Comparison of ENCODE assay signal across 10 cellular contexts in genomic region chr11:350723-351255, GRCh38. TPM values are rescaled to one million over a fixed set of nuclear protein-coding genes. Genes with fewer than 3 reads are reported as not detected.
DNase-seq lines count a peak whose midpoint lies in the region; FAIRE-seq and TF ChIP-seq lines count a peak whose summit lies in the region.
"Had no signal": no experiment of that assay in that cellular context is flagged by ENCODE, and none has a peak within 500 bp of the region (broad histone marks: within the 10 kb centered on the region; RNA-seq: fewer than 3 reads in every experiment).

No MANE protein-coding gene starts in this region.

- intact Hi-C loops in mammary epithelial cell (cut with micrococcal nuclease): no loop called here

- in situ Hi-C loops in mammary epithelial cell (cut with MboI; ENCODE audit: low sequenced_read_pairs in 2 of 2): loop anchor here (10.0 kb wide), 2 partner anchors 46 to 116 kb away; partner anchors contain the start of genes IFITM2 (in 1 of the 2), PSMD13 (in 1 of the 2) and SIRT3 (in 1 of the 2)

- BruUV-seq in mammary epithelial cell (replicated peaks; lab: Mats Ljungman, UMichigan): no TSS peak

- H3K4me3 Mint-ChIP-seq in T-helper 2 cell treated with Interferon-gamma antibody and Interleukin-4, amounts not matched to agents 5 μg/mL and 100 μg/mL, for 36 hours: no peak overlapping the region

- FAIRE-seq in H54 (lab: Jason Lieb, UNC): no peak
- FAIRE-seq: A204.1 had no signal

- dilution Hi-C loops in mammary epithelial cell (cut with HindIII; ENCODE audit: low sequenced_read_pairs): no loop called here

- H3K27ac ChIP-seq in KMS-11 (no peak overlapping the region; the same call in 1 of the 2 replicates), mammary epithelial cell (ENCODE audit: insufficient read depth, low read depth, low read length) (no peak overlapping the region), skin epidermis (peak overlapping the region in 14 of 21 experiments; percentile 10 to 76 (median 38))

- DNase-seq in T-helper 2 cell treated with Interferon-gamma antibody and Interleukin-4, amounts not matched to agents 5 μg/mL and 100 μg/mL, for 36 hours (ENCODE audit: low spot score): no peak
- DNase-seq in T-helper 2 cell (no peak), mammary epithelial cell (peak; percentile 87), hepatic stellate cell (ENCODE audit: low spot score) (no peak), DMS 273 (lab: John Stamatoyannopoulos, UW; ENCODE audit: unreplicated experiment) (no peak), H54 (ENCODE audit: insufficient read length, low spot score) (no peak)
- DNase-seq: stimulated activated CD4-positive, alpha-beta T cell treated with anti-CD3 and anti-CD28 coated beads, Interleukin-4, amount 100 ng/mL, for 24 hours had no signal

- H3K27ac Mint-ChIP-seq in T-helper 2 cell treated with Interferon-gamma antibody and Interleukin-4, amounts not matched to agents 5 μg/mL and 100 μg/mL, for 36 hours: peak overlapping the region; percentile 46

- TF ChIP-seq CTCF in KMS-11 (conservative IDR thresholded peaks at IDR 0.05; ENCODE audit: low read depth, low read length) (no peak), mammary epithelial cell (conservative IDR thresholded peaks at IDR 0.05 in 1 of 2, IDR thresholded peaks at IDR 0.05 in 1 of 2; ENCODE audit: extremely low read depth in 1 of 2, insufficient read depth in 1 of 2, low read depth in 1 of 2, low read length in 2 of 2) (no peak)

- CTCF ChIA-PET in mammary epithelial cell (lab: Charles Lee; ENCODE audit: low non-redundant PET): no interaction called here

- 21% methylated on average over 14 of the region's 18 CpGs for WGBS in mammary epithelial cell (ENCODE audit: low coverage, missing lambda C conversion rate)

- peak overlapping the region; percentile 79 for H3K4me2 ChIP-seq in KMS-11
- H3K4me2 ChIP-seq in mammary epithelial cell (ENCODE audit: insufficient read depth, low read depth, low read length): peak overlapping the region; percentile 61

- H3K27me3 ChIP-seq in KMS-11 (ENCODE audit: insufficient read depth, low read depth) (peaks cover 66% of the 10 kb centered on the region), mammary epithelial cell (ENCODE audit: insufficient read depth, low read length) (no peaks in the 10 kb centered on the region)

- H2AFZ ChIP-seq in KMS-11 (ENCODE audit: low read depth): peak overlapping the region; percentile 33; the same call in 1 of the 2 replicates
- peak overlapping the region; percentile 78 for H2AFZ ChIP-seq in mammary epithelial cell (ENCODE audit: low read depth, low read length)

- H3K4me1 ChIP-seq in KMS-11 (ENCODE audit: low read depth, poor library complexity, severe bottlenecking): peaks cover 14% of the 10 kb centered on the region
- H3K4me1 ChIP-seq in mammary epithelial cell (ENCODE audit: insufficient read depth, low read length): peaks cover 22% of the 10 kb centered on the region

- H3K36me3 ChIP-seq in KMS-11 (ENCODE audit: insufficient read depth) (no peaks in the 10 kb centered on the region), mammary epithelial cell (ENCODE audit: insufficient read depth, low read length) (no peaks in the 10 kb centered on the region)

- H3K4me3 ChIP-seq in KMS-11 (IDR thresholded peaks at IDR 0.05; ENCODE audit: insufficient read depth, low read depth, low read length) (no peak overlapping the region), mammary epithelial cell (replicated peaks in 1 of 3; ENCODE audit: insufficient read depth in 1 of 3, low read depth in 2 of 3, low read length in 3 of 3) (no peak overlapping the region), skin epidermis (no peak overlapping the region)

- H4K20me1 ChIP-seq in KMS-11 (ENCODE audit: insufficient read depth) (no peaks in the 10 kb centered on the region), mammary epithelial cell (ENCODE audit: insufficient read depth, low read length) (no peaks in the 10 kb centered on the region)

- H3K36me3 Mint-ChIP-seq in T-helper 2 cell treated with Interferon-gamma antibody and Interleukin-4, amounts not matched to agents 5 μg/mL and 100 μg/mL, for 36 hours (ENCODE audit: low read depth): no peaks in the 10 kb centered on the region

- peaks cover 4% of the 10 kb centered on the region for H3K27me3 Mint-ChIP-seq in T-helper 2 cell treated with Interferon-gamma antibody and Interleukin-4, amounts not matched to agents 5 μg/mL and 100 μg/mL, for 36 hours (ENCODE audit: low read depth)

- no peaks in the 10 kb centered on the region for H3K9me3 Mint-ChIP-seq in T-helper 2 cell treated with Interferon-gamma antibody and Interleukin-4, amounts not matched to agents 5 μg/mL and 100 μg/mL, for 36 hours

- no peaks in the 10 kb centered on the region for H3K9me3 ChIP-seq in mammary epithelial cell (replicated peaks; ENCODE audit: insufficient read depth, low read length)

- no peak for TF ChIP-seq POLR2A in H54 (IDR thresholded peaks at IDR 0.05; ENCODE audit: low read depth, low read length)

- H3K79me2 ChIP-seq in KMS-11 (ENCODE audit: insufficient read depth, low read depth) (no peaks in the 10 kb centered on the region), mammary epithelial cell (ENCODE audit: insufficient read depth, low read length) (no peaks in the 10 kb centered on the region)

- H3K9ac ChIP-seq in KMS-11: no peak overlapping the region
- no peak overlapping the region for H3K9ac ChIP-seq in mammary epithelial cell (ENCODE audit: insufficient read depth, low read length)

- peaks cover 26% of the 10 kb centered on the region for H3K4me1 Mint-ChIP-seq in T-helper 2 cell treated with Interferon-gamma antibody and Interleukin-4, amounts not matched to agents 5 μg/mL and 100 μg/mL, for 36 hours (ENCODE audit: low read depth)

RNA-seq across cellular contexts. Expression of gene B4GALNT4, which starts 18.5 kb away (rescaled TPM):
- total RNA-seq in mammary epithelial cell: 10 to 100 TPM in 1 of 2 donors, 1 to 10 TPM in 1; 1.5 to 16.2 TPM
- polyA plus RNA-seq in mammary epithelial cell: 7.6 TPM
- polyA minus RNA-seq in mammary epithelial cell: 5.0 TPM

RNA-seq across cellular contexts. Expression of gene IFITM3, which starts 30.1 kb away (rescaled TPM):
- 100 to 1,000 TPM in 1 of 2 donors, 10 to 100 TPM in 1; 58.7 to 211 TPM for total RNA-seq in mammary epithelial cell
- polyA plus RNA-seq in mammary epithelial cell: 230 TPM
- polyA minus RNA-seq in mammary epithelial cell: 231 TPM

RNA-seq across cellular contexts. Expression of gene IFITM1, which starts 36.9 kb away (rescaled TPM):
- total RNA-seq in mammary epithelial cell: 1 to 10 TPM; 1.7 to 2.8 TPM
- polyA plus RNA-seq in mammary epithelial cell: 5.1 TPM
- polyA minus RNA-seq in mammary epithelial cell: 2.0 TPM

RNA-seq across cellular contexts. Expression of gene IFITM2, which starts 43.2 kb away (rescaled TPM):
- total RNA-seq in mammary epithelial cell: 10 to 100 TPM in 1 of 2 donors, 1 to 10 TPM in 1; 4.7 to 29.1 TPM
- 37.8 TPM for polyA plus RNA-seq in mammary epithelial cell
- 92.3 TPM for polyA minus RNA-seq in mammary epithelial cell

RNA-seq across cellular contexts. Expression of gene PKP3, which starts 43.2 kb away (rescaled TPM):
- 100 to 1,000 TPM; 248 to 274 TPM for total RNA-seq in mammary epithelial cell
- polyA plus RNA-seq in mammary epithelial cell: 149 TPM
- polyA minus RNA-seq in mammary epithelial cell: 62.8 TPM

Comparison
In these comparisons a context has a peak if more than half of its experiments do, and no peak if none do; other contexts are left out.
1. H3K27ac ChIP-seq: peak in skin epidermis (14 of 21); none in KMS-11 (single experiment) and mammary epithelial cell (single experiment).